ENCODE assay signal across 19 cellular contexts in genomic region chr16:84390131-84390785, GRCh38. TPM values are rescaled to one million over a fixed set of nuclear protein-coding genes. Genes with fewer than 3 reads are reported as not detected.
"Had no signal": no experiment of that assay in that cellular context is flagged by ENCODE, and none has a peak within 500 bp of the region (broad histone marks: within the 10 kb centered on the region; RNA-seq: fewer than 3 reads in every experiment).

No MANE protein-coding gene starts in this region.

- H3K4me3 ChIP-seq: pancreas, tibial nerve had no signal

- H3K4me3 Mint-ChIP-seq: activated naive CD8-positive, alpha-beta T cell treated with anti-CD3 and anti-CD28 coated beads, Interleukin-2, amount 10 ng/mL, durations not matched to agents 7 days and 5 days; activated T-helper 1 cell treated with anti-CD3 and anti-CD28 coated beads, Interleukin-12 subunit alpha, Interleukin-12 subunit beta, Interleukin-2, Interleukin-4 antibody, amounts not matched to agents 30 ng/mL and 10 ng/mL and 1 ng/mL, durations not matched to agents 14 hours and 24 hours and 36 hours; central memory CD8-positive, alpha-beta T cell; mesothelial cell of epicardium had no signal

- H3K27ac ChIP-seq: brain microvascular endothelial cell, pancreas, tibial nerve had no signal

- H3K4me1 Mint-ChIP-seq: activated naive CD8-positive, alpha-beta T cell treated with anti-CD3 and anti-CD28 coated beads, Interleukin-2, amount 10 ng/mL, durations not matched to agents 7 days and 5 days; central memory CD8-positive, alpha-beta T cell; mesothelial cell of epicardium had no signal

- H3K4me1 ChIP-seq: pancreas had no signal

- FAIRE-seq: pancreas had no signal

- H3K27me3 ChIP-seq: brain microvascular endothelial cell had no signal

- ATAC-seq: activated CD4-positive, CD25-positive, alpha-beta regulatory T cell treated with anti-CD3 and anti-CD28 coated beads, Interleukin-2, amount 50 U/mL, for 24 hours; pancreas had no signal

- H3K36me3 ChIP-seq: brain microvascular endothelial cell, pancreas, tibial nerve had no signal

- H3K9me3 ChIP-seq: pancreas had no signal

- H3K36me3 Mint-ChIP-seq: activated naive CD8-positive, alpha-beta T cell treated with anti-CD3 and anti-CD28 coated beads, Interleukin-2, amount 10 ng/mL, durations not matched to agents 7 days and 5 days; mesothelial cell of epicardium had no signal

- H3K27ac Mint-ChIP-seq: activated naive CD8-positive, alpha-beta T cell treated with anti-CD3 and anti-CD28 coated beads, Interleukin-2, amount 10 ng/mL, durations not matched to agents 7 days and 5 days; activated T-helper 1 cell treated with anti-CD3 and anti-CD28 coated beads, Interleukin-12 subunit alpha, Interleukin-12 subunit beta, Interleukin-2, Interleukin-4 antibody, amounts not matched to agents 30 ng/mL and 10 ng/mL and 1 ng/mL, durations not matched to agents 14 hours and 24 hours and 36 hours; mesothelial cell of epicardium had no signal

- H3K9me3 Mint-ChIP-seq: central memory CD8-positive, alpha-beta T cell had no signal

- DNase-seq: activated CD4-positive, alpha-beta T cell treated with anti-CD3 and anti-CD28 coated beads, Interleukin-2, amount 50 U/mL, for 1 hour; activated CD8-positive, alpha-beta memory T cell treated with anti-CD3 and anti-CD28 coated beads for 24 hours; activated naive CD4-positive, alpha-beta T cell; activated naive CD8-positive, alpha-beta T cell treated with anti-CD3 and anti-CD28 coated beads, Interleukin-2, amount 10 ng/mL, durations not matched to agents 7 days and 5 days; brain microvascular endothelial cell; cortex of kidney; effector CD8-positive, alpha-beta T cell; foreskin melanocyte; stimulated activated CD4-positive, alpha-beta T cell treated with anti-CD3 and anti-CD28 coated beads, Interleukin-4, amount 100 ng/mL, for 1 hour; stimulated activated naive CD4-positive, alpha-beta T cell had no signal

RNA-seq across cellular contexts. Expression of gene ATP2C2, which starts 21.9 kb away (rescaled TPM):
- total RNA-seq: activated naive CD8-positive, alpha-beta T cell treated with anti-CD3 and anti-CD28 coated beads, Interleukin-2, amount 10 ng/mL, durations not matched to agents 7 days and 5 days; activated T-helper 1 cell treated with anti-CD3 and anti-CD28 coated beads, Interleukin-12 subunit alpha, Interleukin-12 subunit beta, Interleukin-2, Interleukin-4 antibody, amounts not matched to agents 30 ng/mL and 10 ng/mL and 1 ng/mL, durations not matched to agents 14 hours and 24 hours and 36 hours; fibroblast of lung; T-helper 2 cell treated with Interferon-gamma antibody and Interleukin-4, amounts not matched to agents 100 ng/mL and 5 ng/mL, for 36 hours; tibial nerve had no signal
- polyA plus RNA-seq: fibroblast of lung, neural cell had no signal
